Comparison of ENCODE assay signal across 8 cellular contexts in the genomic region with DNA sequence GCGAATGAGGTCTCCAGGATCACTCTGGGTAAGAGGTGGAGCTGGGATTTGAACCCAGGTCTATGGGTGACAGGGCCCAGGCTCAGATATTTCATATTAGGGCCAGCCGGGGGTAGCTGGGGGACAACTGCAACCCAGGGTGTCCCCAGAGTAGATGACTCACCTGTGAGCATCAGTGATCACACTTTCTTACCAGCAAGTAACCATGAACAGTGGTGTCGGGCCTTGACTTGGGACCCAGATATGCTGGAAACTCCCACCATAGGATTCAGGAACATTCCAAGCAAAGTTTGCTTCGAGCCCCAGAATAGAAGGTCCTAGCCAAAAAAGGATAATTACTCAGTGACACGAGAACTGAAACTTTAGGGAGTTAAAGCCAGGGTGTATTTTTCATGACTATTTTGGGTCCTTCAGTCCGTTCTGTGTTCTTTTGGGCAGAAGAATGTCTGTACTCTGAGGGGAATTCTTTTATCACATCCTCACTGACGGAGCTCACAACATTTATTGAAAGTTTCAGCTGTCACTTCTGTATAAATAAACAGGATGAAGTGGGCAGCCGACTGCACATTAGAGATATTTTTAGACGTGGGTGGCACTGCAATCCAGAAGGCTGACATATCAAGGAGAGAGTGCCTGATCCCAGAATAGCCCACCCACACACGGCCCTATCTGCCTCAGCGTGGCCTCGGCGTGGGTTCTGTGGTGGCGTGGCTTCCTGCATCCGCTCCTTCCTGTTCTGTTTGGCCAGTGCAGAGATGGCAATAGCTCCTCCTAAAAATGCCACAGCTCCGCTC. TPM values are rescaled to one million over a fixed set of nuclear protein-coding genes. Genes with fewer than 3 reads are reported as not detected.
A peak's percentile ranks its signal among the peaks of the same experiment; 100 is the strongest.
DNase-seq lines count a peak whose midpoint lies in the region; ATAC-seq, FAIRE-seq and TF ChIP-seq lines count a peak whose summit lies in the region.

No MANE protein-coding gene starts in this region.

- H3K4me1 ChIP-seq in kidney (ENCODE audit: control insufficient read depth in 1 of 2, insufficient read depth in 1 of 2, low read depth in 1 of 2, low read length in 2 of 2) = no peaks in the 10 kb centered on the region
- H3K4me1 ChIP-seq in thoracic aorta (ENCODE audit: control insufficient read depth in 1 of 2, low read depth in 2 of 2) = peaks cover 23 to 80% of the 10 kb centered on the region in 2 donors

- H3K27ac Mint-ChIP-seq in activated naive CD4-positive, alpha-beta T cell treated with anti-CD3 and anti-CD28 coated beads, Interleukin-2, amount 50 U/mL, for 24 hours = peak overlapping the region; percentile 70

- TF ChIP-seq CTCF in kidney (IDR thresholded peaks at IDR 0.05; ENCODE audit: borderline replicate concordance, extremely low read depth, insufficient read depth) (no peak), thoracic aorta (IDR thresholded peaks at IDR 0.05) (no peak)

- peaks cover 41% of the 10 kb centered on the region for H3K4me1 Mint-ChIP-seq in activated naive CD4-positive, alpha-beta T cell treated with anti-CD3 and anti-CD28 coated beads, Interleukin-2, amount 50 U/mL, for 24 hours

- no peaks in the 10 kb centered on the region for H3K36me3 ChIP-seq in kidney (ENCODE audit: control insufficient read depth in 1 of 2, insufficient read depth in 2 of 2, low read length in 2 of 2)
- H3K36me3 ChIP-seq in thoracic aorta = no peaks in the 10 kb centered on the region

- peaks cover 6% of the 10 kb centered on the region for H3K36me3 Mint-ChIP-seq in activated naive CD4-positive, alpha-beta T cell treated with anti-CD3 and anti-CD28 coated beads, Interleukin-2, amount 50 U/mL, for 24 hours

- peak; percentile 86 for ATAC-seq in thoracic aorta (ENCODE audit: insufficient number of reproducible peaks, low FRiP score, low read depth)

- intact Hi-C loops in kidney (cut with DNase I) = no loop called here

- H3K27me3 Mint-ChIP-seq in activated naive CD4-positive, alpha-beta T cell treated with anti-CD3 and anti-CD28 coated beads, Interleukin-2, amount 50 U/mL, for 24 hours = no peaks in the 10 kb centered on the region

- FAIRE-seq in kidney (lab: Jason Lieb, UNC) = no peak

- H3K27me3 ChIP-seq in thoracic aorta (replicated peaks; ENCODE audit: insufficient read depth) = no peaks in the 10 kb centered on the region

- H3K27ac ChIP-seq in kidney (ENCODE audit: low read depth in 2 of 2, low read length in 2 of 2) (peak overlapping the region; percentile 41 to 59), thoracic aorta (peak overlapping the region; percentile 95 to 96)

- H3K9me3 ChIP-seq in kidney (ENCODE audit: control insufficient read depth in 1 of 2, low read length in 2 of 2) = peaks cover 0 to 4% of the 10 kb centered on the region in 2 donors
- H3K9me3 ChIP-seq in thoracic aorta = no peaks in the 10 kb centered on the region

- peak; percentile 44 for DNase-seq in activated effector memory CD4-positive, alpha-beta T cell treated with anti-CD3 and anti-CD28 coated beads, Interleukin-2, amount 50 U/mL, for 16 hours
- no peak for DNase-seq in activated effector memory CD4-positive, alpha-beta T cell treated with Interleukin-2 at 50 U/mL for 16 hours
- no peak for DNase-seq in kidney
- peak; percentile 84 for DNase-seq in thoracic aorta (ENCODE audit: low spot score)
- no peak for DNase-seq in SKM-1 (lab: John Stamatoyannopoulos, UW; ENCODE audit: unreplicated experiment)
- DNase-seq in cerebellum (ENCODE audit: low spot score) = no peak
- DNase-seq in effector CD4-positive, alpha-beta T cell = no peak

- peak overlapping the region; percentile 23 for H3K4me3 Mint-ChIP-seq in activated naive CD4-positive, alpha-beta T cell treated with anti-CD3 and anti-CD28 coated beads, Interleukin-2, amount 50 U/mL, for 24 hours

- H3K4me3 ChIP-seq in kidney (ENCODE audit: low read length in 2 of 2) (no peak overlapping the region), thoracic aorta (no peak overlapping the region)

- no peak overlapping the region for H3K9ac ChIP-seq in kidney (ENCODE audit: low read length in 2 of 2)

- H3K9me3 Mint-ChIP-seq in activated naive CD4-positive, alpha-beta T cell treated with anti-CD3 and anti-CD28 coated beads, Interleukin-2, amount 50 U/mL, for 24 hours = peaks cover 7% of the 10 kb centered on the region

RNA-seq across cellular contexts. Expression of a gene that starts 45.6 kb away (rescaled TPM):
- total RNA-seq in kidney (8.8 TPM), thoracic aorta (100 to 1,000 TPM; 246 to 525 TPM), cerebellum (4.6 TPM)
- 17.3 TPM for polyA plus RNA-seq in kidney (ENCODE audit: insufficient read depth, low read depth, low replicate concordance)

Comparison
In these comparisons a context has a peak if more than half of its experiments do, and no peak if none do; other contexts are left out.
1. DNase-seq: peak in activated effector memory CD4-positive, alpha-beta T cell treated with anti-CD3 and anti-CD28 coated beads, Interleukin-2, amount 50 U/mL, for 16 hours (single experiment) and thoracic aorta (single experiment); none in activated effector memory CD4-positive, alpha-beta T cell treated with Interleukin-2 at 50 U/mL for 16 hours (single experiment), kidney (single experiment), SKM-1 (single experiment), cerebellum (single experiment) and effector CD4-positive, alpha-beta T cell (single experiment).
2. RNA of a gene that starts 45.6 kb away (total RNA-seq): 246 to 525 TPM in thoracic aorta; 8.8 TPM in kidney (single experiment) and 4.6 TPM in cerebellum (single experiment); every median in the first group is over 10 times any median in the second.